ENCODE assay signal across 19 cellular contexts in the genomic region with DNA sequence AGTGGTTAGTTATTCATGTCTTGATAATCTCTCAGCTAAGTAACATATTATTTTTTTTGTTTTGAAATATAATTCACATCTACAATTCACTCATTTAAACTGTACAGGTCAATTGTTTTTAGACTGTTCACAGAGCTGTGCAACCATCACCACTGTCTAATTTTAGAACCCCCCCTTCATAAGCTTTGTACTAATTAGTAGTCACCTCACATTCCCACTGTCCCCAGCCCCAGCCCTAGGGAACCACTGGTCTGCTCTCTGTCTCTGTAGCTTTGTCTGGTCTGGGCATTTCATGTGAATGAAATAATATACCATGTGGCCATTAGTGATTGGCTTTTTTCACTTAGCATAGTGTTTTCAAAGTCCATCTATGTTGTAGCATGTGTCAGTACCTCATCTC. TPM values are rescaled to one million over a fixed set of nuclear protein-coding genes. Genes with fewer than 3 reads are reported as not detected.
DNase-seq lines count a peak whose midpoint lies in the region; ATAC-seq and TF ChIP-seq lines count a peak whose summit lies in the region.
"Had no signal": no experiment of that assay in that cellular context is flagged by ENCODE, and none has a peak within 500 bp of the region (broad histone marks: within the 10 kb centered on the region; RNA-seq: fewer than 3 reads in every experiment).

No MANE protein-coding gene starts in this region.

- ATAC-seq in CD4-positive, CD25-positive, alpha-beta regulatory T cell (ENCODE audit: low read depth in 2 of 2) = no peak
- ATAC-seq in T-cell (replicated peaks in 1 of 4) (no peak), naive B cell (ENCODE audit: low read depth in 2 of 2) (no peak)
- ATAC-seq: PC-3 had no signal

- POLR2A ChIA-PET in T-cell (lab: Charles Lee) = interaction anchor here in 1 of 2 donors (0.6 to 0.7 kb wide), 2 partner anchors 40 to 205 kb away, joined by 3 read pairs; no protein-coding TSS in a partner anchor

- peak overlapping the region; percentile 35 for H3K27ac ChIP-seq in CD4-positive, CD25-positive, alpha-beta regulatory T cell (ENCODE audit: insufficient read depth, low read length, poor library complexity, severe bottlenecking)
- H3K27ac ChIP-seq in endodermal cell (ENCODE audit: low read depth, low read length) = no peak overlapping the region

- DNase-seq in activated naive CD4-positive, alpha-beta T cell treated with Interleukin-2 at 50 U/mL for 16 hours = no peak
- DNase-seq in CD4-positive, CD25-positive, alpha-beta regulatory T cell = no peak
- no peak for DNase-seq in T-cell
- DNase-seq in naive B cell = no peak
- no peak for DNase-seq in HCEC 1CT
- DNase-seq in NK-92 (lab: John Stamatoyannopoulos, UW; ENCODE audit: unreplicated experiment) = no peak
- no peak for DNase-seq in endodermal cell
- DNase-seq: DMS 273 treated with DMSO at 0.1 percent for 48 hours, DND-41, H9, IMR-90, NCI-H1417 treated with DMSO at 0.1 percent for 48 hours, NCI-H187 treated with DMSO at 0.1 percent for 48 hours, NCI-H226, NCI-H524, NCI-H82, PC-3, RPMI8226 had no signal

- peaks cover 12% of the 10 kb centered on the region for H3K9me3 Mint-ChIP-seq in activated naive CD4-positive, alpha-beta T cell treated with anti-CD3 and anti-CD28 coated beads, Interleukin-2, amount 50 U/mL, for 24 hours
- H3K9me3 Mint-ChIP-seq in CD4-positive, CD25-positive, alpha-beta regulatory T cell = peaks cover 4 to 28% (median 9%) of the 10 kb centered on the region in 7 donors
- H3K9me3 Mint-ChIP-seq in T-cell (peaks cover 9 to 25% (median 24%) of the 10 kb centered on the region in 3 donors), naive B cell (peaks cover 10 to 58% (median 37%) of the 10 kb centered on the region in 7 donors), endodermal cell (peaks cover 37% of the 10 kb centered on the region)

- H3K4me3 ChIP-seq in CD4-positive, CD25-positive, alpha-beta regulatory T cell (ENCODE audit: low read depth, low read length) = no peak overlapping the region
- H3K4me3 ChIP-seq in endodermal cell (ENCODE audit: low read length) = no peak overlapping the region

- H3K27me3 Mint-ChIP-seq in activated naive CD4-positive, alpha-beta T cell treated with anti-CD3 and anti-CD28 coated beads, Interleukin-2, amount 50 U/mL, for 24 hours = no peaks in the 10 kb centered on the region
- H3K27me3 Mint-ChIP-seq in CD4-positive, CD25-positive, alpha-beta regulatory T cell = no peaks in the 10 kb centered on the region
- H3K27me3 Mint-ChIP-seq in T-cell (no peaks in the 10 kb centered on the region), naive B cell (no peaks in the 10 kb centered on the region), endodermal cell (ENCODE audit: insufficient read depth) (peaks cover 18% of the 10 kb centered on the region)

- H3K36me3 ChIP-seq in CD4-positive, CD25-positive, alpha-beta regulatory T cell (ENCODE audit: control insufficient read depth, insufficient read depth, low read length) = peaks cover 4% of the 10 kb centered on the region
- peaks cover 11% of the 10 kb centered on the region for H3K36me3 ChIP-seq in endodermal cell (ENCODE audit: control insufficient read depth, insufficient read depth, low read length)

- CTCF ChIA-PET in T-cell (lab: Charles Lee) = interaction anchor here in 1 of 2 donors (1.9 kb wide), 1 partner anchor 209 kb away, joined by 5 read pairs; no protein-coding TSS in a partner anchor

- peaks cover 18 to 38% of the 10 kb centered on the region in 2 experiments for H3K9me3 ChIP-seq in CD4-positive, CD25-positive, alpha-beta regulatory T cell (ENCODE audit: control insufficient read depth in 2 of 2, low read length in 2 of 2)
- H3K9me3 ChIP-seq in endodermal cell (ENCODE audit: control insufficient read depth, low read length) = peaks cover 45% of the 10 kb centered on the region

- H3K27me3 ChIP-seq in CD4-positive, CD25-positive, alpha-beta regulatory T cell (ENCODE audit: control insufficient read depth, insufficient read depth, low read length) = no peaks in the 10 kb centered on the region
- peaks cover 11% of the 10 kb centered on the region for H3K27me3 ChIP-seq in endodermal cell (ENCODE audit: control insufficient read depth, insufficient read depth, low read length, poor library complexity, severe bottlenecking)

- no peak for TF ChIP-seq CTCF in endodermal cell (conservative IDR thresholded peaks at IDR 0.05)

- peak overlapping the region; percentile 91 for H3K27ac Mint-ChIP-seq in activated naive CD4-positive, alpha-beta T cell treated with anti-CD3 and anti-CD28 coated beads, Interleukin-2, amount 50 U/mL, for 24 hours
- H3K27ac Mint-ChIP-seq in CD4-positive, CD25-positive, alpha-beta regulatory T cell = peak overlapping the region; percentile 77 to 89 (median 83)
- H3K27ac Mint-ChIP-seq in T-cell = peak overlapping the region; percentile 86 to 90
- peak overlapping the region in 5 of 6 donors; percentile 60 to 93 (median 75) for H3K27ac Mint-ChIP-seq in naive B cell
- H3K27ac Mint-ChIP-seq in endodermal cell = no peak overlapping the region

- H3K4me1 Mint-ChIP-seq in activated naive CD4-positive, alpha-beta T cell treated with anti-CD3 and anti-CD28 coated beads, Interleukin-2, amount 50 U/mL, for 24 hours = peaks cover 46% of the 10 kb centered on the region
- H3K4me1 Mint-ChIP-seq in CD4-positive, CD25-positive, alpha-beta regulatory T cell = peaks cover 31 to 44% (median 42%) of the 10 kb centered on the region in 4 donors
- peaks cover 38 to 43% (median 41%) of the 10 kb centered on the region in 3 donors for H3K4me1 Mint-ChIP-seq in T-cell
- H3K4me1 Mint-ChIP-seq in naive B cell = peaks cover 41 to 43% (median 41%) of the 10 kb centered on the region in 3 donors
- H3K4me1 Mint-ChIP-seq in endodermal cell = peaks cover 8% of the 10 kb centered on the region

- peaks cover 31% of the 10 kb centered on the region for H3K36me3 Mint-ChIP-seq in activated naive CD4-positive, alpha-beta T cell treated with anti-CD3 and anti-CD28 coated beads, Interleukin-2, amount 50 U/mL, for 24 hours
- peaks cover 29% of the 10 kb centered on the region for H3K36me3 Mint-ChIP-seq in CD4-positive, CD25-positive, alpha-beta regulatory T cell
- H3K36me3 Mint-ChIP-seq in T-cell (peaks cover 36% of the 10 kb centered on the region), naive B cell (peaks cover 32 to 34% of the 10 kb centered on the region in 2 donors), endodermal cell (ENCODE audit: low read depth) (peaks cover 27% of the 10 kb centered on the region)

- peaks cover 39% of the 10 kb centered on the region for H3K4me1 ChIP-seq in CD4-positive, CD25-positive, alpha-beta regulatory T cell (ENCODE audit: control insufficient read depth, insufficient read depth, low read length, poor library complexity, severe bottlenecking)
- H3K4me1 ChIP-seq in endodermal cell (ENCODE audit: control insufficient read depth, insufficient read depth, low read length) = peaks cover 10% of the 10 kb centered on the region

- H3K9ac ChIP-seq in endodermal cell (ENCODE audit: extremely low read depth, low read length, poor library complexity, severe bottlenecking) = no peak overlapping the region

- no peak overlapping the region for H3K4me3 Mint-ChIP-seq in activated naive CD4-positive, alpha-beta T cell treated with anti-CD3 and anti-CD28 coated beads, Interleukin-2, amount 50 U/mL, for 24 hours
- H3K4me3 Mint-ChIP-seq in CD4-positive, CD25-positive, alpha-beta regulatory T cell = no peak overlapping the region
- peak overlapping the region in 1 of 3 donors; percentile 64 for H3K4me3 Mint-ChIP-seq in T-cell
- H3K4me3 Mint-ChIP-seq in naive B cell = peak overlapping the region in 3 of 8 donors; percentile 4 to 68 (median 67)
- H3K4me3 Mint-ChIP-seq in endodermal cell = no peak overlapping the region
- H3K4me3 Mint-ChIP-seq: H9 had no signal

RNA-seq across cellular contexts. Expression of gene LCLAT1, which starts 55.3 kb away (rescaled TPM):
- 17.6 TPM for total RNA-seq in CD4-positive, CD25-positive, alpha-beta regulatory T cell
- polyA plus RNA-seq in CD4-positive, CD25-positive, alpha-beta regulatory T cell = 10 to 100 TPM in 1 of 4 donors, 1 to 10 TPM in 3; 4.8 to 25.2 (median 7.6) TPM
- total RNA-seq in T-cell = 10 to 100 TPM; 13.8 to 33.0 (median 19.6) TPM
- 10 to 100 TPM; 13.1 to 29.4 (median 19.4) TPM for polyA plus RNA-seq in naive B cell (ENCODE audit: low read depth in 6 of 6)
- 10 to 100 TPM; 30.2 to 34.2 TPM for total RNA-seq in endodermal cell
- polyA plus RNA-seq in endodermal cell (2013, experiment 1 of 2) = 11.5 TPM
- 11.3 TPM for polyA plus RNA-seq in endodermal cell (2013, experiment 2 of 2)
